ENCODE assay signal across 15 cellular contexts in genomic region chr20:8860011-8860495, GRCh38.
DNase-seq lines count a peak whose midpoint lies in the region; ATAC-seq and TF ChIP-seq lines count a peak whose summit lies in the region.
"Had no signal": no experiment of that assay in that cellular context is flagged by ENCODE, and none has a peak within 500 bp of the region (broad histone marks: within the 10 kb centered on the region; RNA-seq: fewer than 3 reads in every experiment).

No MANE protein-coding gene starts in this region.

- BruUV-seq in A673 (replicated peaks; lab: Mats Ljungman, UMichigan) = no TSS peak

- no peaks in the 10 kb centered on the region for H3K36me3 Mint-ChIP-seq in activated T-helper 2 cell treated with anti-CD3 and anti-CD28 coated beads, Interferon-gamma antibody, Interleukin-2, Interleukin-4, amounts not matched to agents 10 μg/mL and 5 μg/mL and 100 μg/mL, durations not matched to agents 14 hours and 24 hours and 36 hours (ENCODE audit: low read depth)
- no peaks in the 10 kb centered on the region for H3K36me3 Mint-ChIP-seq in activated CD8-positive, alpha-beta memory T cell treated with anti-CD3 and anti-CD28 coated beads, Interleukin-2, amount 10 ng/mL, durations not matched to agents 7 days and 5 days
- H3K36me3 Mint-ChIP-seq: activated CD4-positive, alpha-beta memory T cell treated with anti-CD3 and anti-CD28 coated beads for 36 hours had no signal

- POLR2A ChIA-PET in A673 (lab: Charles Lee; ENCODE audit: low non-redundant PET) = no interaction called here

- H3K4me1 Mint-ChIP-seq in activated T-helper 2 cell treated with anti-CD3 and anti-CD28 coated beads, Interferon-gamma antibody, Interleukin-2, Interleukin-4, amounts not matched to agents 10 μg/mL and 5 μg/mL and 100 μg/mL, durations not matched to agents 14 hours and 24 hours and 36 hours (ENCODE audit: low read depth) = no peaks in the 10 kb centered on the region
- H3K4me1 Mint-ChIP-seq in activated CD8-positive, alpha-beta memory T cell treated with anti-CD3 and anti-CD28 coated beads, Interleukin-2, amount 10 ng/mL, durations not matched to agents 7 days and 5 days = no peaks in the 10 kb centered on the region

- no peaks in the 10 kb centered on the region for H3K36me3 ChIP-seq in A673 (ENCODE audit: insufficient read depth, low read length, poor library complexity, severe bottlenecking)
- H3K36me3 ChIP-seq: BLaER1, heart left ventricle, vagina had no signal

- H3K27me3 Mint-ChIP-seq in activated T-helper 2 cell treated with anti-CD3 and anti-CD28 coated beads, Interferon-gamma antibody, Interleukin-2, Interleukin-4, amounts not matched to agents 10 μg/mL and 5 μg/mL and 100 μg/mL, durations not matched to agents 14 hours and 24 hours and 36 hours (ENCODE audit: low read depth) = no peaks in the 10 kb centered on the region
- no peaks in the 10 kb centered on the region for H3K27me3 Mint-ChIP-seq in activated CD8-positive, alpha-beta memory T cell treated with anti-CD3 and anti-CD28 coated beads, Interleukin-2, amount 10 ng/mL, durations not matched to agents 7 days and 5 days
- H3K27me3 Mint-ChIP-seq: activated CD4-positive, alpha-beta memory T cell treated with anti-CD3 and anti-CD28 coated beads for 36 hours had no signal

- H3K4me3 ChIP-seq in A673 (ENCODE audit: low read depth, low read length, poor library complexity, severe bottlenecking) (no peak overlapping the region), epithelial cell of esophagus (ENCODE audit: low read length) (no peak overlapping the region)
- H3K4me3 ChIP-seq: BLaER1, heart left ventricle, vagina had no signal

- H3K4me1 ChIP-seq in A673 (ENCODE audit: insufficient read depth, low read length, poor library complexity, severe bottlenecking) = peaks cover 8% of the 10 kb centered on the region
- H3K4me1 ChIP-seq: BLaER1 had no signal

- H3K27me3 ChIP-seq in A673 (replicated peaks; ENCODE audit: insufficient read depth, low read depth, low read length, poor library complexity) = no peaks in the 10 kb centered on the region
- H3K27me3 ChIP-seq: BLaER1, heart left ventricle, vagina had no signal

- H3K9me3 ChIP-seq in A673 (ENCODE audit: low read depth, low read length, poor library complexity, severe bottlenecking) = no peaks in the 10 kb centered on the region
- H3K9me3 ChIP-seq: BLaER1, heart left ventricle, vagina had no signal

- H3K27ac Mint-ChIP-seq in activated T-helper 2 cell treated with anti-CD3 and anti-CD28 coated beads, Interferon-gamma antibody, Interleukin-2, Interleukin-4, amounts not matched to agents 10 μg/mL and 5 μg/mL and 100 μg/mL, durations not matched to agents 14 hours and 24 hours and 36 hours = no peak overlapping the region
- no peak overlapping the region for H3K27ac Mint-ChIP-seq in activated CD8-positive, alpha-beta memory T cell treated with anti-CD3 and anti-CD28 coated beads, Interleukin-2, amount 10 ng/mL, durations not matched to agents 7 days and 5 days
- H3K27ac Mint-ChIP-seq: activated CD4-positive, alpha-beta memory T cell treated with anti-CD3 and anti-CD28 coated beads for 36 hours had no signal

- intact Hi-C loops in A673 (cut with micrococcal nuclease; ENCODE audit: unreplicated experiment) = no loop called here
- intact Hi-C loops in activated T-helper 2 cell treated with anti-CD3 and anti-CD28 coated beads, Interferon-gamma antibody, Interleukin-2, Interleukin-4, amounts not matched to agents 10 μg/mL and 5 μg/mL and 100 μg/mL, durations not matched to agents 14 hours and 24 hours and 36 hours (cut with micrococcal nuclease) = no loop called here

- DNase-seq in A673 (ENCODE audit: low spot score) = peak; percentile 57
- DNase-seq in HPDE6-E6E7 (ENCODE audit: extremely low spot score) = peak; percentile 14
- peak; percentile 88 for DNase-seq in epithelial cell of esophagus (ENCODE audit: low read depth)
- DNase-seq in activated T-helper 2 cell treated with anti-CD3 and anti-CD28 coated beads, Interferon-gamma antibody, Interleukin-2, Interleukin-4, amounts not matched to agents 10 μg/mL and 5 μg/mL and 100 μg/mL, durations not matched to agents 14 hours and 24 hours and 36 hours (ENCODE audit: low spot score) = no peak
- DNase-seq in activated CD8-positive, alpha-beta memory T cell treated with anti-CD3 and anti-CD28 coated beads, Interleukin-2, amount 10 ng/mL, durations not matched to agents 7 days and 5 days = no peak
- no peak for DNase-seq in effector CD8-positive, alpha-beta T cell (lab: John Stamatoyannopoulos, UW)
- DNase-seq: activated CD4-positive, alpha-beta memory T cell treated with anti-CD3 and anti-CD28 coated beads for 36 hours; aorta; heart left ventricle; NCI-H146; Right ventricle myocardium superior had no signal

- TF ChIP-seq CTCF in A673 (conservative IDR thresholded peaks at IDR 0.05; ENCODE audit: low read depth, low read length) (no peak), epithelial cell of esophagus (IDR thresholded peaks at IDR 0.05; ENCODE audit: insufficient read depth, low read depth, low read length, missing control alignments) (no peak)

- ATAC-seq in GM19452 (IDR thresholded peaks at IDR 0.05; ENCODE audit: unreplicated experiment) (peak; percentile 86), HG03039 (IDR thresholded peaks at IDR 0.05; ENCODE audit: unreplicated experiment) (no peak)
- ATAC-seq in activated CD8-positive, alpha-beta memory T cell treated with anti-CD3 and anti-CD28 coated beads, Interleukin-2, amount 10 ng/mL, durations not matched to agents 7 days and 5 days = no peak
- ATAC-seq: heart left ventricle had no signal

- CTCF ChIA-PET in A673 (lab: Charles Lee) = no interaction called here
- CTCF ChIA-PET in activated CD8-positive, alpha-beta memory T cell treated with anti-CD3 and anti-CD28 coated beads, Interleukin-2, amount 10 ng/mL, durations not matched to agents 7 days and 5 days (lab: Charles Lee) = no interaction called here

- no peak overlapping the region for H3K4me3 Mint-ChIP-seq in activated T-helper 2 cell treated with anti-CD3 and anti-CD28 coated beads, Interferon-gamma antibody, Interleukin-2, Interleukin-4, amounts not matched to agents 10 μg/mL and 5 μg/mL and 100 μg/mL, durations not matched to agents 14 hours and 24 hours and 36 hours (ENCODE audit: low read depth)
- no peak overlapping the region for H3K4me3 Mint-ChIP-seq in activated CD8-positive, alpha-beta memory T cell treated with anti-CD3 and anti-CD28 coated beads, Interleukin-2, amount 10 ng/mL, durations not matched to agents 7 days and 5 days
- H3K4me3 Mint-ChIP-seq: activated CD4-positive, alpha-beta memory T cell treated with anti-CD3 and anti-CD28 coated beads for 36 hours had no signal

- H3K9me3 Mint-ChIP-seq in activated T-helper 2 cell treated with anti-CD3 and anti-CD28 coated beads, Interferon-gamma antibody, Interleukin-2, Interleukin-4, amounts not matched to agents 10 μg/mL and 5 μg/mL and 100 μg/mL, durations not matched to agents 14 hours and 24 hours and 36 hours = no peaks in the 10 kb centered on the region
- no peaks in the 10 kb centered on the region for H3K9me3 Mint-ChIP-seq in activated CD8-positive, alpha-beta memory T cell treated with anti-CD3 and anti-CD28 coated beads, Interleukin-2, amount 10 ng/mL, durations not matched to agents 7 days and 5 days (ENCODE audit: low read depth)
- H3K9me3 Mint-ChIP-seq: activated CD4-positive, alpha-beta memory T cell treated with anti-CD3 and anti-CD28 coated beads for 36 hours had no signal

- H3K27ac ChIP-seq in A673 (ENCODE audit: low read depth, low read length, poor library complexity, severe bottlenecking) = no peak overlapping the region
- H3K27ac ChIP-seq: BLaER1, heart left ventricle, vagina had no signal

Comparison
In these comparisons a context has a peak if more than half of its experiments do, and no peak if none do; other contexts are left out.
1. DNase-seq: peak in A673 (single experiment), HPDE6-E6E7 (single experiment) and epithelial cell of esophagus (single experiment); none in activated T-helper 2 cell treated with anti-CD3 and anti-CD28 coated beads, Interferon-gamma antibody, Interleukin-2, Interleukin-4, amounts not matched to agents 10 μg/mL and 5 μg/mL and 100 μg/mL, durations not matched to agents 14 hours and 24 hours and 36 hours (single experiment), activated CD8-positive, alpha-beta memory T cell treated with anti-CD3 and anti-CD28 coated beads, Interleukin-2, amount 10 ng/mL, durations not matched to agents 7 days and 5 days (single experiment) and effector CD8-positive, alpha-beta T cell (single experiment).